ENCODE assay signal across 23 cellular contexts in the genomic region with DNA sequence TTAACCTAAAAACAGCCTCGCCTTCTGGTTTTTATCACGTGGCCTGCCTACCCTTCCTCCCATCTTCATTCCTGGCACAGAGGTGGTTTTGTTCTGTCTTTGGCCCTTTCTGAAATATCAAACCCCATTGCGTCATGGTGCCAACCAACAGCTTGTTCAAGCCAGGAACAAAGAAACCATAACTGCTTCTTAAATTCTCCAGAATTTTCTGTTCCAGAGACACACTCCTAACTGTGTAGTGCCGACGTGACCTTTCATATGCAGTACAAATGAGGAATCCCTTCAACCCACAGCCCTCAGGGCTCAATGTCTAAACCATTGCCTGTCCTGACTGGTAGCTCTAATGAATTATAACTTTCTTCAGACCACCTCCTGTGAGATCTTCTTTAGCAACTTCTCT.
A peak's percentile ranks its signal among the peaks of the same experiment; 100 is the strongest.
DNase-seq lines count a peak whose midpoint lies in the region; ATAC-seq and TF ChIP-seq lines count a peak whose summit lies in the region.
"Had no signal": no experiment of that assay in that cellular context is flagged by ENCODE, and none has a peak within 500 bp of the region (broad histone marks: within the 10 kb centered on the region; RNA-seq: fewer than 3 reads in every experiment).

No MANE protein-coding gene starts in this region.

- H4K5ac ChIP-seq in IMR-90 (ENCODE audit: low read depth, low read length): no peak overlapping the region

- no peaks in the 10 kb centered on the region for H3K27me3 Mint-ChIP-seq in type B pancreatic cell

- H3K4me1 Mint-ChIP-seq in type B pancreatic cell (ENCODE audit: unreplicated experiment): peaks cover 4% of the 10 kb centered on the region
- H3K4me1 Mint-ChIP-seq: B cell had no signal

- H3K36me3 ChIP-seq in IMR-90 (ENCODE audit: control insufficient read depth, insufficient read depth, low read length): no peaks in the 10 kb centered on the region
- H3K36me3 ChIP-seq: BLaER1 treated with 17β-estradiol and CSF1 and Interleukin-3, amounts not matched to agents 10 nM and 100 nM had no signal

- no peak overlapping the region for H3K4me3 Mint-ChIP-seq in type B pancreatic cell
- H3K4me3 Mint-ChIP-seq: B cell; CD4-positive, alpha-beta T cell; CD8-positive, alpha-beta T cell had no signal

- in situ Hi-C loops in IMR-90 (cut with MboI; ENCODE audit: low sequenced_read_pairs): no loop called here
- in situ Hi-C loops in SK-MEL-5 (cut with HindIII; ENCODE audit: low pct_unique_long_range_greater_than_20kb, low sequenced_read_pairs): no loop called here

- H3K9ac ChIP-seq in IMR-90 (ENCODE audit: low read depth, low read length): no peak overlapping the region
- H3K9ac ChIP-seq: BLaER1 treated with 17β-estradiol and CSF1 and Interleukin-3, amounts not matched to agents 10 nM and 100 nM had no signal

- no peak overlapping the region for H2BK120ac ChIP-seq in IMR-90 (ENCODE audit: low read depth, low read length)

- H3K18ac ChIP-seq in IMR-90 (ENCODE audit: low read depth, low read length): no peak overlapping the region

- no peak overlapping the region for H4K8ac ChIP-seq in IMR-90 (ENCODE audit: low read depth in 2 of 2, low read length in 2 of 2)

- peaks cover 2% of the 10 kb centered on the region; the same call in 1 of the 2 replicates for H3K4me1 ChIP-seq in IMR-90 (ENCODE audit: control insufficient read depth, insufficient read depth, low read length)
- H3K4me1 ChIP-seq: A549 had no signal

- H2BK5ac ChIP-seq in IMR-90 (ENCODE audit: low read depth, low read length, poor library complexity, severe bottlenecking): no peak overlapping the region

- no peak overlapping the region for H3K23ac ChIP-seq in IMR-90 (ENCODE audit: low read depth, low read length)

- H2AK9ac ChIP-seq in IMR-90 (replicated peaks; ENCODE audit: low read depth, low read length, poor library complexity): no peak overlapping the region

- dilution Hi-C loops in IMR-90 (cut with HindIII; ENCODE audit: low sequenced_read_pairs, unreplicated experiment): no loop called here

- H3K27me3 ChIP-seq in IMR-90 (ENCODE audit: control insufficient read depth, insufficient read depth, low read length): no peaks in the 10 kb centered on the region; the same call in 1 of the 2 replicates
- H3K27me3 ChIP-seq: BLaER1 treated with 17β-estradiol and CSF1 and Interleukin-3, amounts not matched to agents 10 nM and 100 nM had no signal

- CTCF ChIA-PET in IMR-90 (lab: Yijun Ruan, JAX): no interaction called here

- no peak overlapping the region for H2BK20ac ChIP-seq in IMR-90 (ENCODE audit: low read depth, low read length)

- WGBS in IMR-90 (ENCODE audit: extremely low coverage in 2 of 2, insufficient read length in 1 of 2), 2 experiments: 89% methylated on average over 4 of the region's 5 CpGs; no CpG with 5 or more reads in 1 of the 2 experiments

- peak overlapping the region; percentile 31 for H3K27ac Mint-ChIP-seq in type B pancreatic cell
- H3K27ac Mint-ChIP-seq: B cell; CD4-positive, alpha-beta T cell; CD8-positive, alpha-beta T cell had no signal

- H4K91ac ChIP-seq in IMR-90 (ENCODE audit: insufficient read depth, low read depth, low read length): no peak overlapping the region

- no TSS peak for BruUV-seq in IMR-90 (replicated peaks; lab: Mats Ljungman, UMichigan)

- H3K4me3 ChIP-seq in IMR-90 (ENCODE audit: insufficient read depth, low read depth, low read length): no peak overlapping the region
- H3K4me3 ChIP-seq: A549; BLaER1 treated with 17β-estradiol and CSF1 and Interleukin-3, amounts not matched to agents 10 nM and 100 nM; GM12878 had no signal

- TF ChIP-seq CTCF in IMR-90 (conservative IDR thresholded peaks at IDR 0.05; ENCODE audit: low read depth, low read length) (no peak), type B pancreatic cell (conservative IDR thresholded peaks at IDR 0.05) (no peak)

- H3K56ac ChIP-seq in IMR-90 (ENCODE audit: extremely low read depth, insufficient read depth, low read length): no peak overlapping the region

- H3K79me1 ChIP-seq in IMR-90 (ENCODE audit: low read depth in 1 of 2, low read length in 2 of 2): no peaks in the 10 kb centered on the region

- peaks cover 26% of the 10 kb centered on the region for H3K9me3 Mint-ChIP-seq in type B pancreatic cell
- H3K9me3 Mint-ChIP-seq: CD8-positive, alpha-beta T cell had no signal

- no peak overlapping the region for H3K14ac ChIP-seq in IMR-90 (replicated peaks; ENCODE audit: low read depth, low read length)

- TF ChIP-seq RAD21 in IMR-90 (IDR thresholded peaks at IDR 0.05; ENCODE audit: low read length): no peak

- intact Hi-C loops in IMR-90 (cut with micrococcal nuclease): no loop called here

- no peak for TF ChIP-seq POLR2A in IMR-90 (IDR thresholded peaks at IDR 0.05; ENCODE audit: low read depth, low read length)

- no peak overlapping the region for H2BK15ac ChIP-seq in IMR-90 (ENCODE audit: low read depth, low read length)

- DNase-seq in IMR-90 (no peak), SK-MEL-5 (ENCODE audit: low read depth, low spot score) (peak; percentile 67), foreskin melanocyte (peak; percentile 89), type B pancreatic cell (ENCODE audit: extremely low spot score, unreplicated experiment) (no peak)
- DNase-seq: AML-193; CD4-positive, alpha-beta T cell; CD8-positive, alpha-beta T cell; DMS 273 treated with DMSO at 0.1 percent for 48 hours; DMS153; DMS53; DMS79; DND-41; EL; GDM1 had no signal

- H3K27ac ChIP-seq in IMR-90 (ENCODE audit: insufficient read depth, low read length): no peak overlapping the region
- H3K27ac ChIP-seq: 22Rv1; A549; BLaER1 treated with 17β-estradiol and CSF1 and Interleukin-3, amounts not matched to agents 10 nM and 100 nM; C4-2B had no signal

- no peaks in the 10 kb centered on the region for H3K9me3 ChIP-seq in IMR-90 (ENCODE audit: control insufficient read depth, insufficient read depth, low read length)
- H3K9me3 ChIP-seq: A549 had no signal

- ATAC-seq in IMR-90 (ENCODE audit: low read depth) (no peak), GM19328 (IDR thresholded peaks at IDR 0.05; ENCODE audit: unreplicated experiment) (no peak), GM18498 (IDR thresholded peaks at IDR 0.05; ENCODE audit: unreplicated experiment) (no peak), HG02938 (IDR thresholded peaks at IDR 0.05; ENCODE audit: unreplicated experiment) (no peak)
- ATAC-seq: A549; CD8-positive, alpha-beta T cell; GM12878 had no signal

- no peak overlapping the region for H3K4ac ChIP-seq in IMR-90 (ENCODE audit: low read depth, low read length)

- no peak overlapping the region for H2AK5ac ChIP-seq in IMR-90 (ENCODE audit: low read depth, low read length)

- H4K20me1 ChIP-seq in IMR-90 (ENCODE audit: insufficient read depth, low read length): no peaks in the 10 kb centered on the region
- H4K20me1 ChIP-seq: BLaER1 treated with 17β-estradiol and CSF1 and Interleukin-3, amounts not matched to agents 10 nM and 100 nM had no signal

- POLR2A ChIA-PET in IMR-90 (lab: Charles Lee; ENCODE audit: unreplicated experiment): no interaction called here

- H2AFZ ChIP-seq in IMR-90 (replicated peaks; ENCODE audit: low read length, poor library complexity): no peak overlapping the region

- H3K4me2 ChIP-seq in IMR-90 (ENCODE audit: low read depth, low read length): no peak overlapping the region
- H3K4me2 ChIP-seq: A549; BLaER1 treated with 17β-estradiol and CSF1 and Interleukin-3, amounts not matched to agents 10 nM and 100 nM had no signal

- H3K9me1 ChIP-seq in IMR-90 (ENCODE audit: insufficient read depth, low read length): no peaks in the 10 kb centered on the region

- H3K36me3 Mint-ChIP-seq in type B pancreatic cell: peaks cover 3% of the 10 kb centered on the region
- H3K36me3 Mint-ChIP-seq: CD8-positive, alpha-beta T cell had no signal

TF ChIP-seq in IMR-90, 13 proteins besides CTCF, POLR2A, EP300 and RAD21:
- TF ChIP-seq RFX5 (IDR thresholded peaks at IDR 0.05; ENCODE audit: low read depth, low read length) (no peak), FOS (IDR thresholded peaks at IDR 0.05; ENCODE audit: low read depth, low read length) (no peak), MAFK (IDR thresholded peaks at IDR 0.05; ENCODE audit: low read depth, low read length) (no peak), BHLHE40 (IDR thresholded peaks at IDR 0.05; ENCODE audit: low read depth, low read length) (no peak), NFE2L2 (IDR thresholded peaks at IDR 0.05; ENCODE audit: low read depth, low read length) (no peak), CEBPB (IDR thresholded peaks at IDR 0.05; ENCODE audit: low read depth, low read length) (peak; percentile 9; the same call in 1 of the 2 replicates)
- TF ChIP-seq, protein P1, sequence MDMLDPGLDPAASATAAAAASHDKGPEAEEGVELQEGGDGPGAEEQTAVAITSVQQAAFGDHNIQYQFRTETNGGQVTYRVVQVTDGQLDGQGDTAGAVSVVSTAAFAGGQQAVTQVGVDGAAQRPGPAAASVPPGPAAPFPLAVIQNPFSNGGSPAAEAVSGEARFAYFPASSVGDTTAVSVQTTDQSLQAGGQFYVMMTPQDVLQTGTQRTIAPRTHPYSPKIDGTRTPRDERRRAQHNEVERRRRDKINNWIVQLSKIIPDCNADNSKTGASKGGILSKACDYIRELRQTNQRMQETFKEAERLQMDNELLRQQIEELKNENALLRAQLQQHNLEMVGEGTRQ (IDR thresholded peaks at IDR 0.05; ENCODE audit: low read depth, low read length): no peak
- TF ChIP-seq, protein P2, sequence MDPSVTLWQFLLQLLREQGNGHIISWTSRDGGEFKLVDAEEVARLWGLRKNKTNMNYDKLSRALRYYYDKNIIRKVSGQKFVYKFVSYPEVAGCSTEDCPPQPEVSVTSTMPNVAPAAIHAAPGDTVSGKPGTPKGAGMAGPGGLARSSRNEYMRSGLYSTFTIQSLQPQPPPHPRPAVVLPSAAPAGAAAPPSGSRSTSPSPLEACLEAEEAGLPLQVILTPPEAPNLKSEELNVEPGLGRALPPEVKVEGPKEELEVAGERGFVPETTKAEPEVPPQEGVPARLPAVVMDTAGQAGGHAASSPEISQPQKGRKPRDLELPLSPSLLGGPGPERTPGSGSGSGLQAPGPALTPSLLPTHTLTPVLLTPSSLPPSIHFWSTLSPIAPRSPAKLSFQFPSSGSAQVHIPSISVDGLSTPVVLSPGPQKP (IDR thresholded peaks at IDR 0.05; ENCODE audit: borderline replicate concordance, low read depth, low read length): no peak

Comparison
In these comparisons a context has a peak if more than half of its experiments do, and no peak if none do; other contexts are left out.
1. DNase-seq: peak in SK-MEL-5 (single experiment) and foreskin melanocyte (single experiment); none in IMR-90 (single experiment) and type B pancreatic cell (single experiment).